ENCODE assay signal across 1 cellular context in the genomic region with DNA sequence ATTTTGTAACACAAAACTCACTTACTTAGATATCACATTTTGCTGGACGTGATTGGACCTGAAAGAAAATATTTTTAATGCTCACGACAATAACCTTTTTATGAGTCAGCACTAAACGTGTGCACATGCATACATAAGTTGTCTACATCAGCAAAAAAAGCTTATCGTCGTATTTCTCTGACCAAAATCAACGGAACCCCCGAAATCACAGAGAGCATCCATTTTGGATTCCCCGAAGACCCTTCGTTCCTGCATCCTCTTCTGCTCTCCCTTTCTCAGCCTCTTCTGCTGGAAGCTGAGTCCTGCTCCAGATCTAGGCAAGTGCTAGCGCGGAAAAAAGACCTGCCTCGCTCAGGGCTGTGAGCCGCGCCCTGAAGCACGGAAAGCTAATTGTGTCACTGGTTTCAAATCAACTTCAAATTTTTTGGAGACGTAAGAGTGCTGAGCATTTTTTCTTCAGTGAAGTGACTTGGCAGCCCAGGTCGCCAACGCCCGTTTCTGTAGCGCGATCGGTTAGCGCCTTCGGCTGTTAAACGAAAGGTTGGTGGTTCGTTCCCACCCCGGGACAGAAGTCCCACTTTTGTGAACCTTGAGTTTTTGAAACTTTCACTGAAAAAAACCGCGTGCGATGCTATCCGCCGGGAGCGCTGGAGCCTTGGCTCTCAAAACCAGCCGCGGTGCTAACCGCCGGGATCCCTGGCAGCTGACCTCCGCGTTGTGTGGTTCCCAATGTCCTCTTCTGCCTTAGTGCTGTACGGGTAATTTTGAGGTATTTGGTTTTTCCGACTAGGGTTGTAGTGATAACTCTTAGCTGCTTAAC.
TF ChIP-seq lines count a peak whose summit lies in the region.

No MANE protein-coding gene starts in this region.

TF ChIP-seq in HepG2, 621 proteins besides CTCF, POLR2A, EP300 and RAD21:
- TF ChIP-seq MAFK (conservative IDR thresholded peaks at IDR 0.05 in 1 of 2, IDR thresholded peaks at IDR 0.05 in 1 of 2; ENCODE audit: low read length in 2 of 2) (peak in 1 of 2 experiments; percentile 75; a peak in 2 of 4 replicates), MAFF (IDR thresholded peaks at IDR 0.05; ENCODE audit: low read depth, low read length) (peak; percentile 69)
